ENCODE assay signal across 9 cellular contexts in the genomic region with DNA sequence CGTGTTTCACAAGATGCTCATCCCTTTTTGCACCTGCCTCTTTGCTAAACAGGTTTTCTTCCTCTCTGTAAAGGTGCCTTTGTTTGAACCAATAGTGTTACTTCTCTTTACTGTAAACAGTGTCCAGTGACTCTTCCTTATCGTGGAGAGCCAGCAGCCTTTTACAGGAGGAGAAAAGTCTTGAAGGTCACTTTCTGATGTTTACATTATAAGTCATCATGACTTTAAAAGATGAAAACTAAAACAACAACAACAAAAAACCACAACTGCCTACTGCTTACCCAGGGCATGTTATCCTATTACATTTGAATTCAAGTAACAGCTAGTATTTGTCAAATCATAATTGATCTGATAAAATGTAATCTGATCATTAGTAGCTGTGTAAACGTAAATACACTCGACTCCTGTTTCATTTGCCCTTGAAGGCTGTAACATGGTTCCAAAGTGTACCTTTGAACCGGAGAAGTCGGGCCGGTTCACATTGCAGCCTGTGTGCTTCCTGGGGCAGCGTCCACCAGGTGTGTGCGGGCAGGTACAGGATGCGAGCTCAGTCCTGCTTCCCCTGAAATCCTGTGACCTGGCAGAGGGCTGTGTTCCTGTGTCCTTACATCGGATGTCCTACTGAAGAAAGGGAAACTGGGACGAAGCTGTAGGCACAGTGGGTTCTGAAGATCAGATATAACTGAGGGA.
A peak's percentile ranks its signal among the peaks of the same experiment; 100 is the strongest.
DNase-seq lines count a peak whose midpoint lies in the region; ATAC-seq and TF ChIP-seq lines count a peak whose summit lies in the region.
"Had no signal": no experiment of that assay in that cellular context is flagged by ENCODE, and none has a peak within 500 bp of the region (broad histone marks: within the 10 kb centered on the region; RNA-seq: fewer than 3 reads in every experiment).

No MANE protein-coding gene starts in this region.

- no peaks in the 10 kb centered on the region for H3K9me3 Mint-ChIP-seq in stimulated activated effector memory CD8-positive, alpha-beta T cell treated with anti-CD3 and anti-CD28 coated beads, Interleukin-12 subunit alpha, Interleukin-12 subunit beta, amount 100 ng/mL, for 72 hours

- peaks cover 5% of the 10 kb centered on the region for H3K36me3 Mint-ChIP-seq in stimulated activated effector memory CD8-positive, alpha-beta T cell treated with anti-CD3 and anti-CD28 coated beads, Interleukin-12 subunit alpha, Interleukin-12 subunit beta, amount 100 ng/mL, for 72 hours
- H3K36me3 Mint-ChIP-seq: activated CD8-positive, alpha-beta memory T cell treated with anti-CD3 and anti-CD28 coated beads, Interleukin-2, amount 10 ng/mL, durations not matched to agents 7 days and 5 days had no signal

- H3K36me3 ChIP-seq in colonic mucosa (no peaks in the 10 kb centered on the region), stomach (no peaks in the 10 kb centered on the region)

- no peak overlapping the region for H3K9ac ChIP-seq in colonic mucosa (ENCODE audit: low read depth in 2 of 2, low read length in 2 of 2)

- H3K9me3 ChIP-seq in colonic mucosa (no peaks in the 10 kb centered on the region), stomach (no peaks in the 10 kb centered on the region)

- H3K4me1 Mint-ChIP-seq in stimulated activated effector memory CD8-positive, alpha-beta T cell treated with anti-CD3 and anti-CD28 coated beads, Interleukin-12 subunit alpha, Interleukin-12 subunit beta, amount 100 ng/mL, for 72 hours = peaks cover 5% of the 10 kb centered on the region

- intact Hi-C loops in colonic mucosa (cut with DNase I) = no loop called here
- intact Hi-C loops in stomach (cut with DNase I; ENCODE audit: low total_unique reads) = no loop called here

- 27 to 48% (median 34%) methylated on average over 12 of the region's 12 CpGs for WGBS in stomach, 5 donors

- H3K27me3 ChIP-seq in colonic mucosa (no peaks in the 10 kb centered on the region), stomach (no peaks in the 10 kb centered on the region)

- ATAC-seq in HG03354 (IDR thresholded peaks at IDR 0.05; ENCODE audit: poor library complexity, severe bottlenecking, unreplicated experiment) = no peak
- no peak for ATAC-seq in stimulated activated effector memory CD8-positive, alpha-beta T cell treated with anti-CD3 and anti-CD28 coated beads, Interleukin-12 subunit alpha, Interleukin-12 subunit beta, amount 100 ng/mL, for 72 hours
- ATAC-seq: activated CD8-positive, alpha-beta memory T cell treated with anti-CD3 and anti-CD28 coated beads, Interleukin-2, amount 10 ng/mL, durations not matched to agents 7 days and 5 days had no signal

- H3K27ac ChIP-seq in colonic mucosa = no peak overlapping the region
- H3K27ac ChIP-seq in stomach = peak overlapping the region in 4 of 5 donors; percentile 32 to 44 (median 38)

- no peak overlapping the region for H3K27ac Mint-ChIP-seq in stimulated activated effector memory CD8-positive, alpha-beta T cell treated with anti-CD3 and anti-CD28 coated beads, Interleukin-12 subunit alpha, Interleukin-12 subunit beta, amount 100 ng/mL, for 72 hours
- H3K27ac Mint-ChIP-seq: activated CD8-positive, alpha-beta memory T cell treated with anti-CD3 and anti-CD28 coated beads, Interleukin-2, amount 10 ng/mL, durations not matched to agents 7 days and 5 days had no signal

- peak; percentile 26 for DNase-seq in HT-29 (ENCODE audit: low spot score)
- DNase-seq in NCI-H510A (lab: John Stamatoyannopoulos, UW) = peak; percentile 81
- peak; percentile 42 for DNase-seq in colonic mucosa
- peak; percentile 66 for DNase-seq in stomach
- DNase-seq in retina = no peak
- no peak for DNase-seq in stimulated activated effector memory CD8-positive, alpha-beta T cell treated with anti-CD3 and anti-CD28 coated beads, Interleukin-12 subunit alpha, Interleukin-12 subunit beta, amount 100 ng/mL, for 72 hours (ENCODE audit: low spot score in 2 of 2)
- DNase-seq: activated CD8-positive, alpha-beta memory T cell treated with anti-CD3 and anti-CD28 coated beads, Interleukin-2, amount 10 ng/mL, durations not matched to agents 7 days and 5 days; T-helper 9 cell had no signal

- H3K4me1 ChIP-seq in colonic mucosa (peaks cover 8% of the 10 kb centered on the region), stomach (peaks cover 4 to 32% (median 16%) of the 10 kb centered on the region in 4 donors)

- no peak overlapping the region for H3K4me3 ChIP-seq in colonic mucosa
- no peak overlapping the region for H3K4me3 ChIP-seq in stomach

- TF ChIP-seq POLR2A in stomach (IDR thresholded peaks at IDR 0.05) = no peak

- TF ChIP-seq EP300 in stomach (IDR thresholded peaks at IDR 0.05) = no peak

- no peak overlapping the region for H3K4me3 Mint-ChIP-seq in stimulated activated effector memory CD8-positive, alpha-beta T cell treated with anti-CD3 and anti-CD28 coated beads, Interleukin-12 subunit alpha, Interleukin-12 subunit beta, amount 100 ng/mL, for 72 hours
- H3K4me3 Mint-ChIP-seq: activated CD8-positive, alpha-beta memory T cell treated with anti-CD3 and anti-CD28 coated beads, Interleukin-2, amount 10 ng/mL, durations not matched to agents 7 days and 5 days had no signal

- TF ChIP-seq CTCF in colonic mucosa (IDR thresholded peaks at IDR 0.05) (no peak), stomach (IDR thresholded peaks at IDR 0.05) (peak in 1 of 7 experiments; percentile 7)

Comparison
In these comparisons a context has a peak if more than half of its experiments do, and no peak if none do; other contexts are left out.
1. DNase-seq: peak in HT-29 (single experiment), NCI-H510A (single experiment), colonic mucosa (single experiment) and stomach (single experiment); none in retina (single experiment) and stimulated activated effector memory CD8-positive, alpha-beta T cell treated with anti-CD3 and anti-CD28 coated beads, Interleukin-12 subunit alpha, Interleukin-12 subunit beta, amount 100 ng/mL, for 72 hours (0 of 2).